In genomic region chr6:56579155-56579851, GRCh38 we compare ENCODE assay signal across 21 cellular contexts.
DNase-seq lines count a peak whose midpoint lies in the region; ATAC-seq, FAIRE-seq and TF ChIP-seq lines count a peak whose summit lies in the region.
"Had no signal": no experiment of that assay in that cellular context is flagged by ENCODE, and none has a peak within 500 bp of the region (broad histone marks: within the 10 kb centered on the region; RNA-seq: fewer than 3 reads in every experiment).

No MANE protein-coding gene starts in this region.

- no peak for TF ChIP-seq CTCF in HEK293 (tag by site-specific recombination; IDR thresholded peaks at IDR 0.05)
- no peak for TF ChIP-seq CTCF in bronchial epithelial cell (IDR thresholded peaks at IDR 0.05; ENCODE audit: insufficient read depth, low read length, severe bottlenecking)
- no peak for TF ChIP-seq CTCF in tibial artery (IDR thresholded peaks at IDR 0.05)
- no peak for TF ChIP-seq CTCF in psoas muscle (IDR thresholded peaks at IDR 0.05)

- CTCF ChIA-PET in HEK293 (lab: Yijun Ruan, JAX) = interaction anchor here (0.6 to 4.0 kb wide), 4 partner anchors 9 to 120 kb away, joined by 3 to 31 read pairs (median 6); no protein-coding TSS in a partner anchor

- DNase-seq in ELR (ENCODE audit: low read depth) = peak; percentile 49
- peak; percentile 28 for DNase-seq in bronchial epithelial cell (ENCODE audit: low read depth)
- no peak for DNase-seq in tibial artery
- DNase-seq in psoas muscle = no peak
- DNase-seq in activated CD4-positive, alpha-beta T cell treated with anti-CD3 and anti-CD28 coated beads, Interleukin-2, amount 10 ng/mL, durations not matched to agents 24 days and 14 days = no peak
- no peak for DNase-seq in DMS53 treated with DMSO at 0.1 percent for 48 hours (lab: John Stamatoyannopoulos, UW; ENCODE audit: unreplicated experiment)
- DNase-seq: CD4-positive, CD25-positive, alpha-beta regulatory T cell; COR-L47; DMS153; NCI-H1048; NCI-H1436; NCI-H1930; NCI-H345; NCI-H524 treated with DMSO at 0.1 percent for 48 hours; PC-9; SJCRH30 had no signal

- H3K4me3 ChIP-seq in HEK293 (ENCODE audit: low read depth, low read length) (no peak overlapping the region), bronchial epithelial cell (ENCODE audit: low read depth, low read length) (no peak overlapping the region), tibial artery (no peak overlapping the region), psoas muscle (no peak overlapping the region)
- H3K4me3 ChIP-seq: PC-9, SJCRH30 had no signal

- H3K27ac ChIP-seq in HEK293 (ENCODE audit: extremely low read depth, low read depth, low read length) (no peak overlapping the region), tibial artery (peak overlapping the region; percentile 18 to 32), psoas muscle (no peak overlapping the region)
- H3K27ac ChIP-seq: KMS-11, PC-9, SJCRH30 had no signal

- no peaks in the 10 kb centered on the region for H3K9me3 Mint-ChIP-seq in activated CD4-positive, alpha-beta T cell treated with anti-CD3 and anti-CD28 coated beads, Interleukin-2, amount 10 ng/mL, durations not matched to agents 24 days and 14 days

- H3K36me3 ChIP-seq in HEK293 (ENCODE audit: control insufficient read depth in 2 of 2, insufficient read depth in 1 of 2, low read length in 2 of 2) (peaks cover 0 to 4% of the 10 kb centered on the region in 2 experiments; a peak in 2 of 3 replicates), bronchial epithelial cell (ENCODE audit: control insufficient read depth, insufficient read depth, low read length) (peaks cover 4% of the 10 kb centered on the region), tibial artery (peaks cover 5 to 23% (median 17%) of the 10 kb centered on the region in 3 donors), psoas muscle (ENCODE audit: insufficient read depth in 1 of 2, low read depth in 1 of 2) (peaks cover 5 to 65% of the 10 kb centered on the region in 2 donors)
- H3K36me3 ChIP-seq: SJCRH30 had no signal

- intact Hi-C loops in tibial artery (cut with DNase I; ENCODE audit: low total_unique reads) = no loop called here
- intact Hi-C loops in psoas muscle (cut with DNase I) = loop anchor here in 1 of 2 donors (5.0 kb wide), 1 partner anchor 217 kb away; no protein-coding TSS in a partner anchor
- intact Hi-C loops in activated CD4-positive, alpha-beta T cell treated with anti-CD3 and anti-CD28 coated beads, Interleukin-2, amount 10 ng/mL, durations not matched to agents 24 days and 14 days (cut with micrococcal nuclease) = loop anchor here (10.0 kb wide), 1 partner anchor 105 kb away; no protein-coding TSS in a partner anchor

- POLR2A ChIA-PET in HEK293 (lab: Yijun Ruan, JAX) = no interaction called here

- no peaks in the 10 kb centered on the region for H3K27me3 ChIP-seq in bronchial epithelial cell (ENCODE audit: control insufficient read depth, insufficient read depth, low read length)
- no peaks in the 10 kb centered on the region for H3K27me3 ChIP-seq in tibial artery
- H3K27me3 ChIP-seq in psoas muscle (ENCODE audit: insufficient read depth in 3 of 3, low read length in 2 of 3) = no peaks in the 10 kb centered on the region
- H3K27me3 ChIP-seq: SJCRH30 had no signal

- H3K9me3 ChIP-seq in HEK293 (ENCODE audit: control insufficient read depth, insufficient read depth, low read depth, low read length) = no peaks in the 10 kb centered on the region
- no peaks in the 10 kb centered on the region for H3K9me3 ChIP-seq in tibial artery
- H3K9me3 ChIP-seq in psoas muscle = no peaks in the 10 kb centered on the region
- H3K9me3 ChIP-seq: SJCRH30 had no signal

- H3K4me1 ChIP-seq in HEK293 (ENCODE audit: control insufficient read depth, insufficient read depth, low read length) (no peaks in the 10 kb centered on the region), tibial artery (no peaks in the 10 kb centered on the region), psoas muscle (no peaks in the 10 kb centered on the region)

- FAIRE-seq in bronchial epithelial cell (lab: Jason Lieb, UNC) = peak; percentile 86
- FAIRE-seq: GM12891, GM18507 had no signal

- H3K27ac Mint-ChIP-seq in activated CD4-positive, alpha-beta T cell treated with anti-CD3 and anti-CD28 coated beads, Interleukin-2, amount 10 ng/mL, durations not matched to agents 24 days and 14 days = no peak overlapping the region
- H3K27ac Mint-ChIP-seq: B cell; CD4-positive, CD25-positive, alpha-beta regulatory T cell had no signal

- no peak for ATAC-seq in psoas muscle

- H3K4me1 Mint-ChIP-seq in activated CD4-positive, alpha-beta T cell treated with anti-CD3 and anti-CD28 coated beads, Interleukin-2, amount 10 ng/mL, durations not matched to agents 24 days and 14 days = no peaks in the 10 kb centered on the region
- H3K4me1 Mint-ChIP-seq: B cell; CD4-positive, CD25-positive, alpha-beta regulatory T cell had no signal

- H3K36me3 Mint-ChIP-seq in activated CD4-positive, alpha-beta T cell treated with anti-CD3 and anti-CD28 coated beads, Interleukin-2, amount 10 ng/mL, durations not matched to agents 24 days and 14 days (ENCODE audit: low read depth) = no peaks in the 10 kb centered on the region
- H3K36me3 Mint-ChIP-seq: CD4-positive, CD25-positive, alpha-beta regulatory T cell had no signal

- H3K27me3 Mint-ChIP-seq in activated CD4-positive, alpha-beta T cell treated with anti-CD3 and anti-CD28 coated beads, Interleukin-2, amount 10 ng/mL, durations not matched to agents 24 days and 14 days = peaks cover 1% of the 10 kb centered on the region
- H3K27me3 Mint-ChIP-seq: B cell had no signal

- WGBS in psoas muscle, 3 donors = 89 to 93% (median 91%) methylated on average over 2 of the region's 2 CpGs

- no peak overlapping the region for H3K4me3 Mint-ChIP-seq in activated CD4-positive, alpha-beta T cell treated with anti-CD3 and anti-CD28 coated beads, Interleukin-2, amount 10 ng/mL, durations not matched to agents 24 days and 14 days
- H3K4me3 Mint-ChIP-seq: B cell; CD4-positive, CD25-positive, alpha-beta regulatory T cell had no signal

TF ChIP-seq in HEK293, 187 proteins besides CTCF, POLR2A, EP300 and RAD21:
- TF ChIP-seq ZSCAN16 (tag by site-specific recombination; IDR thresholded peaks at IDR 0.05) (no peak), ZNF776 (tag by site-specific recombination; IDR thresholded peaks at IDR 0.05; ENCODE audit: borderline replicate concordance) (no peak), PRDM4 (tag by site-specific recombination; IDR thresholded peaks at IDR 0.05) (no peak), SP7 (tag by site-specific recombination; IDR thresholded peaks at IDR 0.05) (no peak), SCRT1 (tag by site-specific recombination; IDR thresholded peaks at IDR 0.05; ENCODE audit: borderline replicate concordance) (0 out of 2 replicates have a peak, but pooled peaks have one; percentile 10), ZNF416 (tag by site-specific recombination; IDR thresholded peaks at IDR 0.05) (no peak)

Comparison
In these comparisons a context has a peak if more than half of its experiments do, and no peak if none do; other contexts are left out.
1. DNase-seq: peak in ELR (single experiment) and bronchial epithelial cell (single experiment); none in tibial artery (0 of 2), psoas muscle (0 of 2), activated CD4-positive, alpha-beta T cell treated with anti-CD3 and anti-CD28 coated beads, Interleukin-2, amount 10 ng/mL, durations not matched to agents 24 days and 14 days (single experiment) and DMS53 treated with DMSO at 0.1 percent for 48 hours (single experiment).
2. H3K27ac ChIP-seq: peak in tibial artery (2 of 2); none in HEK293 (single experiment) and psoas muscle (single experiment).